Comparison of ENCODE assay signal across 11 cellular contexts in the genomic region with DNA sequence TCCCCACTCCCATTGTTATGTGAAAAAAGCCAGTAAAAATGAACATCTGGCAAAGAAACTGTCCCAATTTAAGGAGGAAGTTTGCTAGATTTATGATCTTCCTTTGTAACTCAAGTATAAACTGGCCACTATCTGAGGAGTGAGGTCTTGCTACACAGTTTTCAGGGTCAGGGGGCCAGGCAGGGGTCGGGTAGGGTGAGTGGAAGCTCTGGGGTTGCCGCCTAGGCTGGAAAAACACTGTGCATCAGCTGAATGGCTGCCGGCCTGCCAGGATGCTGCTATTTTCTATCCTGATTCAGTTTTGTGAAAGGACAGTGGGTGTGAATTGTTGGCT.
A peak's percentile ranks its signal among the peaks of the same experiment; 100 is the strongest.
DNase-seq lines count a peak whose midpoint lies in the region; ATAC-seq and TF ChIP-seq lines count a peak whose summit lies in the region.
"Had no signal": no experiment of that assay in that cellular context is flagged by ENCODE, and none has a peak within 500 bp of the region (broad histone marks: within the 10 kb centered on the region; RNA-seq: fewer than 3 reads in every experiment).

No MANE protein-coding gene starts in this region.

- H3K36me3 ChIP-seq in ectodermal cell (ENCODE audit: control insufficient read depth, insufficient read depth, low read length) (no peaks in the 10 kb centered on the region), left lung (no peaks in the 10 kb centered on the region), skeletal muscle tissue (ENCODE audit: control insufficient read depth in 3 of 3, insufficient read depth in 3 of 3, low read length in 3 of 3) (no peaks in the 10 kb centered on the region)
- H3K36me3 ChIP-seq: BE2C had no signal

- ATAC-seq in left lung (peak; percentile 20), HG02623 (IDR thresholded peaks at IDR 0.05; ENCODE audit: unreplicated experiment) (no peak)
- ATAC-seq: stimulated activated effector memory CD8-positive, alpha-beta T cell treated with anti-CD3 and anti-CD28 coated beads, Interleukin-12 subunit alpha, Interleukin-12 subunit beta, amount 100 ng/mL, for 72 hours had no signal

- 38 to 49% methylated on average over 3 of the region's 3 CpGs for WGBS in ectodermal cell, 2 experiments

- H3K4me1 ChIP-seq in ectodermal cell (ENCODE audit: control insufficient read depth, insufficient read depth, low read length) = peaks cover 15% of the 10 kb centered on the region
- peaks cover 13 to 29% of the 10 kb centered on the region in 2 donors for H3K4me1 ChIP-seq in left lung
- peaks cover 20 to 29% (median 25%) of the 10 kb centered on the region in 3 donors for H3K4me1 ChIP-seq in skeletal muscle tissue (ENCODE audit: control insufficient read depth in 3 of 3, insufficient read depth in 3 of 3, low read length in 3 of 3)
- H3K4me1 ChIP-seq: BE2C had no signal

- H3K27me3 ChIP-seq in ectodermal cell (ENCODE audit: control insufficient read depth, insufficient read depth, low read length, poor library complexity, severe bottlenecking) (no peaks in the 10 kb centered on the region), left lung (no peaks in the 10 kb centered on the region), skeletal muscle tissue (ENCODE audit: control insufficient read depth in 3 of 3, insufficient read depth in 3 of 3, low read length in 3 of 3) (no peaks in the 10 kb centered on the region)
- H3K27me3 ChIP-seq: BE2C had no signal

- peak overlapping the region; percentile 65 for H3K27ac ChIP-seq in ectodermal cell (ENCODE audit: insufficient read depth, low read depth, low read length, poor library complexity, severe bottlenecking)
- H3K27ac ChIP-seq in left lung = no peak overlapping the region
- H3K27ac ChIP-seq in skeletal muscle tissue (ENCODE audit: low read depth, low read length) = peak overlapping the region; percentile 9

- peak; percentile 52 for DNase-seq in HuH-7 (ENCODE audit: low spot score)
- no peak for DNase-seq in left lung
- DNase-seq in D341Med (ENCODE audit: low spot score) = no peak
- DNase-seq in NCI-H1092 (lab: John Stamatoyannopoulos, UW) = no peak
- no peak for DNase-seq in NCI-H526 (lab: John Stamatoyannopoulos, UW)
- DNase-seq: BE2C, NCI-H2107 had no signal

- H3K4me3 ChIP-seq in ectodermal cell (ENCODE audit: insufficient read depth, low read depth, low read length) = no peak overlapping the region
- H3K4me3 ChIP-seq in left lung = no peak overlapping the region
- H3K4me3 ChIP-seq in skeletal muscle tissue (ENCODE audit: low read length in 3 of 3) = peak overlapping the region in 1 of 3 donors; percentile 16

- intact Hi-C loops in left lung (cut with DNase I) = no loop called here

- H3K9me3 ChIP-seq in ectodermal cell (ENCODE audit: control insufficient read depth, low read length) (no peaks in the 10 kb centered on the region), left lung (no peaks in the 10 kb centered on the region), skeletal muscle tissue (ENCODE audit: control insufficient read depth in 3 of 3, low read length in 3 of 3) (no peaks in the 10 kb centered on the region)
- H3K9me3 ChIP-seq: BE2C had no signal

- TF ChIP-seq CTCF in left lung (IDR thresholded peaks at IDR 0.05) = no peak

- peak overlapping the region in 1 of 3 donors; percentile 26 for H3K9ac ChIP-seq in skeletal muscle tissue (ENCODE audit: low read depth in 1 of 3, low read length in 3 of 3)

Comparison
In these comparisons a context has a peak if more than half of its experiments do, and no peak if none do; other contexts are left out.
1. H3K27ac ChIP-seq: peak in ectodermal cell (single experiment) and skeletal muscle tissue (single experiment); none in left lung (0 of 2).